In the genomic region with DNA sequence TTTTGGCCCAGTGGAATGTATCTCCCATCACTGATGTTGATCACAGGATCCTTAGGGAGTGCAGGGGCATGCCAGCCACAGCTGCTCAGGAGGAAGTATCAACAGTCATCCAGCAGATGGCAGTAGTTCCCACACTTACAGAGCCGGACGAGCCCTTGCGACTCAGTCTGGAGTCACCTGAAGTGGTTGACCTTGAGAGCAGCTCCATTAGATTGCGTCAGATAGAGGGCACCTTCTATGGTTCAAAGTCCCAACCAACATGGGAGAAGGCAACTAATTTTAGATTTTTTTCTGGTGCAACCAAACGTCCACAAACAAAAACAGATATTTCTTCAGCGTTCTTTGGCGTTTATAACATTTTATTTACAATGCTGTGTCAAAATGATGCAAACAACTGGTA, we compare ENCODE assay signal across 1 cellular context.
TF ChIP-seq lines count a peak whose summit lies in the region.

No MANE protein-coding gene starts in this region.

TF ChIP-seq in K562, 482 proteins besides CTCF, POLR2A, EP300 and RAD21 (continued from another document and continues in another):
- TF ChIP-seq RBM22 (IDR thresholded peaks at IDR 0.05; ENCODE audit: low read depth, low read length, poor library complexity, severe bottlenecking) (no peak), SP2 (IDR thresholded peaks at IDR 0.05; ENCODE audit: extremely low read depth, low read depth, low read length, poor library complexity, severe bottlenecking) (no peak), RBM17 (IDR thresholded peaks at IDR 0.05; ENCODE audit: borderline replicate concordance, low read depth, low read length) (no peak), POLR3A (IDR thresholded peaks at IDR 0.05; ENCODE audit: borderline replicate concordance, extremely low read depth, insufficient read depth, insufficient read length) (no peak), NRF1 (conservative IDR thresholded peaks at IDR 0.05 in 1 of 2, IDR thresholded peaks at IDR 0.05 in 1 of 2) (peak; percentile 58; a peak in 3 of 4 replicates), FOXK1 (CRISPR knock-in tag; IDR thresholded peaks at IDR 0.05; ENCODE audit: borderline replicate concordance) (no peak), CBX8 (IDR thresholded peaks at IDR 0.05; ENCODE audit: borderline replicate concordance, extremely low read depth, low read depth, low read length, poor library complexity, severe bottlenecking) (no peak), ZNF212 (CRISPR knock-in tag; IDR thresholded peaks at IDR 0.05) (no peak), SIX5 (IDR thresholded peaks at IDR 0.05; ENCODE audit: borderline replicate concordance in 1 of 2, insufficient read depth in 1 of 2, low read depth in 1 of 2, low read length in 2 of 2) (no peak), YY1 (IDR thresholded peaks at IDR 0.05; ENCODE audit: borderline replicate concordance in 1 of 3, control insufficient read depth in 1 of 3, extremely low read depth in 1 of 3, insufficient read depth in 3 of 3, insufficient read length in 1 of 3, insufficient replicate concordance in 2 of 3, low read depth in 1 of 3, low read length in 2 of 3) (peak in 1 of 3 experiments; percentile 8), HMGN3 (IDR thresholded peaks at IDR 0.05; ENCODE audit: borderline replicate concordance, extremely low read depth, insufficient read length, low read depth, low read length) (no peak), MBD2 (IDR thresholded peaks at IDR 0.05; ENCODE audit: borderline replicate concordance, low read depth) (no peak), ATF1 (CRISPR knock-in tag; IDR thresholded peaks at IDR 0.05) (no peak), ATF1 (tag; IDR thresholded peaks at IDR 0.05) (no peak), CTBP1 (IDR thresholded peaks at IDR 0.05; ENCODE audit: borderline replicate concordance) (peak; percentile 71; the same call in 1 of the 2 replicates), KLF16 (IDR thresholded peaks at IDR 0.05) (no peak), DIDO1 (tag; IDR thresholded peaks at IDR 0.05; ENCODE audit: low read depth) (no peak), MYC (IDR thresholded peaks at IDR 0.05; ENCODE audit: low read depth, low read length) (peak; percentile 34; the same call in 1 of the 2 replicates), MYC (CRISPR knock-in tag; IDR thresholded peaks at IDR 0.05; ENCODE audit: borderline replicate concordance, low read depth) (no peak), HDAC8 (tag; IDR thresholded peaks at IDR 0.05) (no peak), SRSF3 (IDR thresholded peaks at IDR 0.05; ENCODE audit: insufficient read depth, low read length) (no peak), NEUROD1 (IDR thresholded peaks at IDR 0.05; ENCODE audit: borderline replicate concordance, low read depth, low read length, partially characterized antibody) (no peak), BHLHE40 (IDR thresholded peaks at IDR 0.05; ENCODE audit: low read length) (0 out of 2 replicates have a peak, but pooled peaks have one; percentile 44), ZNF239 (CRISPR knock-in tag; IDR thresholded peaks at IDR 0.05) (no peak), PRMT5 (CRISPR knock-in tag; IDR thresholded peaks at IDR 0.05) (no peak), TAF15 (IDR thresholded peaks at IDR 0.05; ENCODE audit: low read depth, low read length) (no peak), MCM2 (IDR thresholded peaks at IDR 0.05; ENCODE audit: low read depth) (no peak), RFX1 (IDR thresholded peaks at IDR 0.05) (no peak), STAG1 (CRISPR knock-in tag; IDR thresholded peaks at IDR 0.05; ENCODE audit: borderline replicate concordance) (peak; percentile 25; the same call in 1 of the 2 replicates), ZNF584 (CRISPR knock-in tag; IDR thresholded peaks at IDR 0.05; ENCODE audit: low read depth) (no peak), PRPF4 (IDR thresholded peaks at IDR 0.05; ENCODE audit: insufficient read depth, low read depth, low read length, poor library complexity, severe bottlenecking) (no peak), SMARCA5 (IDR thresholded peaks at IDR 0.05) (no peak), ARHGAP35 (IDR thresholded peaks at IDR 0.05; ENCODE audit: partially characterized antibody) (no peak), SUPT5H (IDR thresholded peaks at IDR 0.05) (no peak)
- TF ChIP-seq, protein P1, sequence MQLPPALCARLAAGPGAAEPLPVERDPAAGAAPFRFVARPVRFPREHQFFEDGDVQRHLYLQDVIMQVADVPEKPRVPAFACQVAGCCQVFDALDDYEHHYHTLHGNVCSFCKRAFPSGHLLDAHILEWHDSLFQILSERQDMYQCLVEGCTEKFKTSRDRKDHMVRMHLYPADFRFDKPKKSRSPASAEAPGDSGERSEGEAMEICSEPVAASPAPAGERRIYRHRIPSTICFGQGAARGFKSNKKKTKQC (CRISPR knock-in tag; IDR thresholded peaks at IDR 0.05): no peak
- TF ChIP-seq, protein P2, sequence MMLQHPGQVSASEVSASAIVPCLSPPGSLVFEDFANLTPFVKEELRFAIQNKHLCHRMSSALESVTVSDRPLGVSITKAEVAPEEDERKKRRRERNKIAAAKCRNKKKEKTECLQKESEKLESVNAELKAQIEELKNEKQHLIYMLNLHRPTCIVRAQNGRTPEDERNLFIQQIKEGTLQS (IDR thresholded peaks at IDR 0.05): peak; percentile 74
- TF ChIP-seq, protein P2 (CRISPR knock-in tag; conservative IDR thresholded peaks at IDR 0.05): no peak
- TF ChIP-seq, protein P3, sequence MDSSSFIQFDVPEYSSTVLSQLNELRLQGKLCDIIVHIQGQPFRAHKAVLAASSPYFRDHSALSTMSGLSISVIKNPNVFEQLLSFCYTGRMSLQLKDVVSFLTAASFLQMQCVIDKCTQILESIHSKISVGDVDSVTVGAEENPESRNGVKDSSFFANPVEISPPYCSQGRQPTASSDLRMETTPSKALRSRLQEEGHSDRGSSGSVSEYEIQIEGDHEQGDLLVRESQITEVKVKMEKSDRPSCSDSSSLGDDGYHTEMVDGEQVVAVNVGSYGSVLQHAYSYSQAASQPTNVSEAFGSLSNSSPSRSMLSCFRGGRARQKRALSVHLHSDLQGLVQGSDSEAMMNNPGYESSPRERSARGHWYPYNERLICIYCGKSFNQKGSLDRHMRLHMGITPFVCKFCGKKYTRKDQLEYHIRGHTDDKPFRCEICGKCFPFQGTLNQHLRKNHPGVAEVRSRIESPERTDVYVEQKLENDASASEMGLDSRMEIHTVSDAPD (CRISPR knock-in tag; IDR thresholded peaks at IDR 0.05): no peak
- TF ChIP-seq, protein P4, sequence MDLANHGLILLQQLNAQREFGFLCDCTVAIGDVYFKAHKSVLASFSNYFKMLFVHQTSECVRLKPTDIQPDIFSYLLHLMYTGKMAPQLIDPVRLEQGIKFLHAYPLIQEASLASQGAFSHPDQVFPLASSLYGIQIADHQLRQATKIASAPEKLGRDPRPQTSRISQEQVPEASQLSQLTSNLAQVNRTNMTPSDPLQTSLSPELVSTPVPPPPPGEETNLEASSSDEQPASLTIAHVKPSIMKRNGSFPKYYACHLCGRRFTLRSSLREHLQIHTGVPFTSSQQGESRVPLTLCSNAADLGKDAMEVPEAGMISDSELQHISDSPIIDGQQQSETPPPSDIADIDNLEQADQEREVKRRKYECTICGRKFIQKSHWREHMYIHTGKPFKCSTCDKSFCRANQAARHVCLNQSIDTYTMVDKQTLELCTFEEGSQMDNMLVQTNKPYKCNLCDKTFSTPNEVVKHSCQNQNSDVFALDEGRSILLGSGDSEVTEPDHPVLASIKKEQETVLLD (IDR thresholded peaks at IDR 0.05): no peak
- TF ChIP-seq, protein P5, sequence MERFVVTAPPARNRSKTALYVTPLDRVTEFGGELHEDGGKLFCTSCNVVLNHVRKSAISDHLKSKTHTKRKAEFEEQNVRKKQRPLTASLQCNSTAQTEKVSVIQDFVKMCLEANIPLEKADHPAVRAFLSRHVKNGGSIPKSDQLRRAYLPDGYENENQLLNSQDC (CRISPR knock-in tag; IDR thresholded peaks at IDR 0.05): no peak
- TF ChIP-seq, protein P6, sequence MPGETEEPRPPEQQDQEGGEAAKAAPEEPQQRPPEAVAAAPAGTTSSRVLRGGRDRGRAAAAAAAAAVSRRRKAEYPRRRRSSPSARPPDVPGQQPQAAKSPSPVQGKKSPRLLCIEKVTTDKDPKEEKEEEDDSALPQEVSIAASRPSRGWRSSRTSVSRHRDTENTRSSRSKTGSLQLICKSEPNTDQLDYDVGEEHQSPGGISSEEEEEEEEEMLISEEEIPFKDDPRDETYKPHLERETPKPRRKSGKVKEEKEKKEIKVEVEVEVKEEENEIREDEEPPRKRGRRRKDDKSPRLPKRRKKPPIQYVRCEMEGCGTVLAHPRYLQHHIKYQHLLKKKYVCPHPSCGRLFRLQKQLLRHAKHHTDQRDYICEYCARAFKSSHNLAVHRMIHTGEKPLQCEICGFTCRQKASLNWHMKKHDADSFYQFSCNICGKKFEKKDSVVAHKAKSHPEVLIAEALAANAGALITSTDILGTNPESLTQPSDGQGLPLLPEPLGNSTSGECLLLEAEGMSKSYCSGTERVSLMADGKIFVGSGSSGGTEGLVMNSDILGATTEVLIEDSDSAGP (CRISPR knock-in tag; IDR thresholded peaks at IDR 0.05): no peak
- TF ChIP-seq, protein P7, sequence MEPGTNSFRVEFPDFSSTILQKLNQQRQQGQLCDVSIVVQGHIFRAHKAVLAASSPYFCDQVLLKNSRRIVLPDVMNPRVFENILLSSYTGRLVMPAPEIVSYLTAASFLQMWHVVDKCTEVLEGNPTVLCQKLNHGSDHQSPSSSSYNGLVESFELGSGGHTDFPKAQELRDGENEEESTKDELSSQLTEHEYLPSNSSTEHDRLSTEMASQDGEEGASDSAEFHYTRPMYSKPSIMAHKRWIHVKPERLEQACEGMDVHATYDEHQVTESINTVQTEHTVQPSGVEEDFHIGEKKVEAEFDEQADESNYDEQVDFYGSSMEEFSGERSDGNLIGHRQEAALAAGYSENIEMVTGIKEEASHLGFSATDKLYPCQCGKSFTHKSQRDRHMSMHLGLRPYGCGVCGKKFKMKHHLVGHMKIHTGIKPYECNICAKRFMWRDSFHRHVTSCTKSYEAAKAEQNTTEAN (CRISPR knock-in tag; IDR thresholded peaks at IDR 0.05): no peak
- TF ChIP-seq, protein P8, sequence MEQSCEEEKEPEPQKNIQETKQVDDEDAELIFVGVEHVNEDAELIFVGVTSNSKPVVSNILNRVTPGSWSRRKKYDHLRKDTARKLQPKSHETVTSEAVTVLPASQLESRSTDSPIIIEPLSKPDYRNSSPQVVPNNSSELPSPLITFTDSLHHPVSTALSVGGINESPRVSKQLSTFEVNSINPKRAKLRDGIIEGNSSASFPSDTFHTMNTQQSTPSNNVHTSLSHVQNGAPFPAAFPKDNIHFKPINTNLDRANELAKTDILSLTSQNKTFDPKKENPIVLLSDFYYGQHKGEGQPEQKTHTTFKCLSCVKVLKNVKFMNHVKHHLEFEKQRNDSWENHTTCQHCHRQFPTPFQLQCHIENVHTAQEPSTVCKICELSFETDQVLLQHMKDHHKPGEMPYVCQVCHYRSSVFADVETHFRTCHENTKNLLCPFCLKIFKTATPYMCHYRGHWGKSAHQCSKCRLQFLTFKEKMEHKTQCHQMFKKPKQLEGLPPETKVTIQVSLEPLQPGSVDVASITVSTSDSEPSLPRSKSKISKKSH (CRISPR knock-in tag; IDR thresholded peaks at IDR 0.05): no peak
- TF ChIP-seq, protein P9, sequence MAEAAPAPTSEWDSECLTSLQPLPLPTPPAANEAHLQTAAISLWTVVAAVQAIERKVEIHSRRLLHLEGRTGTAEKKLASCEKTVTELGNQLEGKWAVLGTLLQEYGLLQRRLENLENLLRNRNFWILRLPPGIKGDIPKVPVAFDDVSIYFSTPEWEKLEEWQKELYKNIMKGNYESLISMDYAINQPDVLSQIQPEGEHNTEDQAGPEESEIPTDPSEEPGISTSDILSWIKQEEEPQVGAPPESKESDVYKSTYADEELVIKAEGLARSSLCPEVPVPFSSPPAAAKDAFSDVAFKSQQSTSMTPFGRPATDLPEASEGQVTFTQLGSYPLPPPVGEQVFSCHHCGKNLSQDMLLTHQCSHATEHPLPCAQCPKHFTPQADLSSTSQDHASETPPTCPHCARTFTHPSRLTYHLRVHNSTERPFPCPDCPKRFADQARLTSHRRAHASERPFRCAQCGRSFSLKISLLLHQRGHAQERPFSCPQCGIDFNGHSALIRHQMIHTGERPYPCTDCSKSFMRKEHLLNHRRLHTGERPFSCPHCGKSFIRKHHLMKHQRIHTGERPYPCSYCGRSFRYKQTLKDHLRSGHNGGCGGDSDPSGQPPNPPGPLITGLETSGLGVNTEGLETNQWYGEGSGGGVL (CRISPR knock-in tag; IDR thresholded peaks at IDR 0.05): no peak
- TF ChIP-seq, protein P10, sequence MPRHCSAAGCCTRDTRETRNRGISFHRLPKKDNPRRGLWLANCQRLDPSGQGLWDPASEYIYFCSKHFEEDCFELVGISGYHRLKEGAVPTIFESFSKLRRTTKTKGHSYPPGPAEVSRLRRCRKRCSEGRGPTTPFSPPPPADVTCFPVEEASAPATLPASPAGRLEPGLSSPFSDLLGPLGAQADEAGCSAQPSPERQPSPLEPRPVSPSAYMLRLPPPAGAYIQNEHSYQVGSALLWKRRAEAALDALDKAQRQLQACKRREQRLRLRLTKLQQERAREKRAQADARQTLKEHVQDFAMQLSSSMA (CRISPR knock-in tag; IDR thresholded peaks at IDR 0.05): no peak
- TF ChIP-seq, protein P11, sequence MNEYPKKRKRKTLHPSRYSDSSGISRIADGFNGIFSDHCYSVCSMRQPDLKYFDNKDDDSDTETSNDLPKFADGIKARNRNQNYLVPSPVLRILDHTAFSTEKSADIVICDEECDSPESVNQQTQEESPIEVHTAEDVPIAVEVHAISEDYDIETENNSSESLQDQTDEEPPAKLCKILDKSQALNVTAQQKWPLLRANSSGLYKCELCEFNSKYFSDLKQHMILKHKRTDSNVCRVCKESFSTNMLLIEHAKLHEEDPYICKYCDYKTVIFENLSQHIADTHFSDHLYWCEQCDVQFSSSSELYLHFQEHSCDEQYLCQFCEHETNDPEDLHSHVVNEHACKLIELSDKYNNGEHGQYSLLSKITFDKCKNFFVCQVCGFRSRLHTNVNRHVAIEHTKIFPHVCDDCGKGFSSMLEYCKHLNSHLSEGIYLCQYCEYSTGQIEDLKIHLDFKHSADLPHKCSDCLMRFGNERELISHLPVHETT (CRISPR knock-in tag; conservative IDR thresholded peaks at IDR 0.05 in 1 of 2, IDR thresholded peaks at IDR 0.05 in 1 of 2): no peak
- TF ChIP-seq, protein P12, sequence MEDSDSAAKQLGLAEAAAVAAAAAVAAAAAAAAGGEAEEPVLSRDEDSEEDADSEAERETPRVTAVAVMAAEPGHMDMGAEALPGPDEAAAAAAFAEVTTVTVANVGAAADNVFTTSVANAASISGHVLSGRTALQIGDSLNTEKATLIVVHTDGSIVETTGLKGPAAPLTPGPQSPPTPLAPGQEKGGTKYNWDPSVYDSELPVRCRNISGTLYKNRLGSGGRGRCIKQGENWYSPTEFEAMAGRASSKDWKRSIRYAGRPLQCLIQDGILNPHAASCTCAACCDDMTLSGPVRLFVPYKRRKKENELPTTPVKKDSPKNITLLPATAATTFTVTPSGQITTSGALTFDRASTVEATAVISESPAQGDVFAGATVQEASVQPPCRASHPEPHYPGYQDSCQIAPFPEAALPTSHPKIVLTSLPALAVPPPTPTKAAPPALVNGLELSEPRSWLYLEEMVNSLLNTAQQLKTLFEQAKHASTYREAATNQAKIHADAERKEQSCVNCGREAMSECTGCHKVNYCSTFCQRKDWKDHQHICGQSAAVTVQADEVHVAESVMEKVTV (CRISPR knock-in tag; IDR thresholded peaks at IDR 0.05): peak; percentile 62; the same call in 1 of the 2 replicates
